In the genomic region with DNA sequence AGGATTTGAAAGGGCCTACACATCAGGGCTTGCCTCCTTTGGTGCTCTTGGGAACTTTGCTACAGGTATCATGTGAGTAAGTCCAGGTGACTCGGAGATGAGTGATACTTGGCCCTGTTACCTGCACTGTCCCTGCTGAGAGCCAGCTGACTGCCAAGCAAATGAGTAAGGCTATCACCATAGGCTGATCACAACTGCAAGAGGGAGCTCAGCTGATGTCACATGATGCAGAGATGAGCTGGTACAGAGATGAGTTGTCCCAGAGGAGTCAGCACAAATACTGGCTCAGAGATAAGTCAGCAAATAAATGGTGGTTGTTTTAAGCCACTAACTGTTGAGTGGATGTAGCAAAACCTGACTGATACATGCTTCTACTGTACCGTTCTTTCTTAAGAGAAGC, we compare ENCODE assay signal across 27 cellular contexts. TPM values are rescaled to one million over a fixed set of nuclear protein-coding genes. Genes with fewer than 3 reads are reported as not detected.
DNase-seq lines count a peak whose midpoint lies in the region; ATAC-seq and TF ChIP-seq lines count a peak whose summit lies in the region.
"Had no signal": no experiment of that assay in that cellular context is flagged by ENCODE, and none has a peak within 500 bp of the region (broad histone marks: within the 10 kb centered on the region; RNA-seq: fewer than 3 reads in every experiment).

No MANE protein-coding gene starts in this region.

- peak overlapping the region; percentile 38 for H3K27ac ChIP-seq in mammary epithelial cell (ENCODE audit: insufficient read depth, low read depth, low read length)
- H3K27ac ChIP-seq: esophagus muscularis mucosa, prostate gland, SJSA1, transverse colon had no signal

- H3K79me2 ChIP-seq in mammary epithelial cell (ENCODE audit: insufficient read depth, low read length): no peaks in the 10 kb centered on the region

- 28% methylated on average over 2 of the region's 2 CpGs for WGBS in mammary epithelial cell (ENCODE audit: low coverage, missing lambda C conversion rate)

- H3K4me3 Mint-ChIP-seq in activated CD4-positive, alpha-beta T cell treated with anti-CD3 and anti-CD28 coated beads, Interleukin-2, amount 10 ng/mL, durations not matched to agents 24 days and 14 days: no peak overlapping the region
- H3K4me3 Mint-ChIP-seq: activated CD8-positive, alpha-beta T cell treated with anti-CD3 and anti-CD28 coated beads for 36 hours; activated T-cell treated with anti-CD3 and anti-CD28 coated beads, Interleukin-2, amount 50 U/mL, for 72 hours; CD4-positive, alpha-beta T cell; H9; neural crest cell; stimulated activated naive CD8-positive, alpha-beta T cell treated with anti-CD3 and anti-CD28 coated beads, Interleukin-15, Interleukin-2, amounts not matched to agents 100 ng/mL and 50 ng/mL, for 24 hours; WTC11 had no signal

- no peaks in the 10 kb centered on the region for H3K9me3 Mint-ChIP-seq in activated CD4-positive, alpha-beta T cell treated with anti-CD3 and anti-CD28 coated beads, Interleukin-2, amount 10 ng/mL, durations not matched to agents 24 days and 14 days
- H3K9me3 Mint-ChIP-seq: activated CD8-positive, alpha-beta T cell treated with anti-CD3 and anti-CD28 coated beads for 36 hours; CD4-positive, alpha-beta T cell; H9; neural crest cell; WTC11 had no signal

- dilution Hi-C loops in mammary epithelial cell (cut with HindIII; ENCODE audit: low sequenced_read_pairs): no loop called here

- H2AFZ ChIP-seq in mammary epithelial cell (ENCODE audit: low read depth, low read length): no peak overlapping the region

- H4K20me1 ChIP-seq in mammary epithelial cell (ENCODE audit: insufficient read depth, low read length): no peaks in the 10 kb centered on the region

- intact Hi-C loops in mammary epithelial cell (cut with micrococcal nuclease): no loop called here
- intact Hi-C loops in activated CD4-positive, alpha-beta T cell treated with anti-CD3 and anti-CD28 coated beads, Interleukin-2, amount 10 ng/mL, durations not matched to agents 24 days and 14 days (cut with micrococcal nuclease): no loop called here

- BruUV-seq in mammary epithelial cell (replicated peaks; lab: Mats Ljungman, UMichigan): no TSS peak

- peak; percentile 53 for DNase-seq in M059J (ENCODE audit: low read depth)
- DNase-seq in mammary epithelial cell: peak; percentile 91
- DNase-seq in kidney glomerular epithelial cell (lab: John Stamatoyannopoulos, UW): peak; percentile 30
- DNase-seq in globus pallidus (ENCODE audit: low spot score): no peak
- DNase-seq in activated effector memory CD4-positive, alpha-beta T cell treated with anti-CD3 and anti-CD28 coated beads, Interleukin-2, amount 50 U/mL, for 16 hours: no peak
- DNase-seq in activated CD4-positive, alpha-beta T cell treated with anti-CD3 and anti-CD28 coated beads, Interleukin-2, amount 10 ng/mL, durations not matched to agents 24 days and 14 days: no peak
- DNase-seq: activated CD8-positive, alpha-beta T cell treated with anti-CD3 and anti-CD28 coated beads for 36 hours; activated T-cell treated with anti-CD3 and anti-CD28 coated beads, Interleukin-2, amount 50 U/mL, for 72 hours; CD4-positive, alpha-beta T cell; H9; NCI-H146; NCI-H2171 treated with DMSO at 0.1 percent for 48 hours; NCI-H69; stimulated activated CD4-positive, alpha-beta T cell treated with anti-CD3 and anti-CD28 coated beads, Interleukin-4, amount 100 ng/mL, for 1 hour; transverse colon had no signal

- H3K4me1 Mint-ChIP-seq in activated CD4-positive, alpha-beta T cell treated with anti-CD3 and anti-CD28 coated beads, Interleukin-2, amount 10 ng/mL, durations not matched to agents 24 days and 14 days: no peaks in the 10 kb centered on the region
- H3K4me1 Mint-ChIP-seq: H9, neural crest cell had no signal

- no peaks in the 10 kb centered on the region for H3K9me3 ChIP-seq in mammary epithelial cell (replicated peaks; ENCODE audit: insufficient read depth, low read length)
- H3K9me3 ChIP-seq: esophagus muscularis mucosa, prostate gland, SJSA1, transverse colon had no signal

- ATAC-seq in GM18867 (IDR thresholded peaks at IDR 0.05; ENCODE audit: unreplicated experiment) (peak; percentile 47), HG03378 (IDR thresholded peaks at IDR 0.05; ENCODE audit: unreplicated experiment) (no peak)
- ATAC-seq: activated CD8-positive, alpha-beta T cell treated with anti-CD3 and anti-CD28 coated beads for 36 hours; activated naive CD4-positive, alpha-beta T cell treated with anti-CD3 and anti-CD28 coated beads, Interleukin-2, amount 50 U/mL, for 72 hours; WTC11 had no signal

- in situ Hi-C loops in mammary epithelial cell (cut with MboI; ENCODE audit: low sequenced_read_pairs in 2 of 2): no loop called here

- CTCF ChIA-PET in mammary epithelial cell (lab: Charles Lee; ENCODE audit: low non-redundant PET): no interaction called here

- H3K4me3 ChIP-seq in mammary epithelial cell (replicated peaks in 1 of 3; ENCODE audit: insufficient read depth in 1 of 3, low read depth in 2 of 3, low read length in 3 of 3): no peak overlapping the region
- H3K4me3 ChIP-seq: esophagus muscularis mucosa, prostate gland, SJSA1, smooth muscle cell, transverse colon had no signal

- H3K27ac Mint-ChIP-seq in activated CD4-positive, alpha-beta T cell treated with anti-CD3 and anti-CD28 coated beads, Interleukin-2, amount 10 ng/mL, durations not matched to agents 24 days and 14 days: no peak overlapping the region
- H3K27ac Mint-ChIP-seq: activated CD8-positive, alpha-beta T cell treated with anti-CD3 and anti-CD28 coated beads for 36 hours; activated naive CD4-positive, alpha-beta T cell treated with anti-CD3 and anti-CD28 coated beads, Interleukin-2, amount 50 U/mL, for 72 hours; activated T-cell treated with anti-CD3 and anti-CD28 coated beads, Interleukin-2, amount 50 U/mL, for 72 hours; CD4-positive, alpha-beta T cell; H9; stimulated activated naive CD8-positive, alpha-beta T cell treated with anti-CD3 and anti-CD28 coated beads, Interleukin-15, Interleukin-2, amounts not matched to agents 100 ng/mL and 50 ng/mL, for 24 hours; WTC11 had no signal

- no peaks in the 10 kb centered on the region for H3K36me3 ChIP-seq in mammary epithelial cell (ENCODE audit: insufficient read depth, low read length)
- H3K36me3 ChIP-seq: esophagus muscularis mucosa, prostate gland, SJSA1, transverse colon had no signal

- H3K4me2 ChIP-seq in mammary epithelial cell (ENCODE audit: insufficient read depth, low read depth, low read length): no peak overlapping the region
- H3K4me2 ChIP-seq: smooth muscle cell had no signal

- TF ChIP-seq CTCF in mammary epithelial cell (conservative IDR thresholded peaks at IDR 0.05 in 1 of 2, IDR thresholded peaks at IDR 0.05 in 1 of 2; ENCODE audit: extremely low read depth in 1 of 2, insufficient read depth in 1 of 2, low read depth in 1 of 2, low read length in 2 of 2): no peak

- H3K4me1 ChIP-seq in mammary epithelial cell (ENCODE audit: insufficient read depth, low read length): peaks cover 15% of the 10 kb centered on the region
- H3K4me1 ChIP-seq: esophagus muscularis mucosa, prostate gland, SJSA1, transverse colon had no signal

- H3K36me3 Mint-ChIP-seq in activated CD4-positive, alpha-beta T cell treated with anti-CD3 and anti-CD28 coated beads, Interleukin-2, amount 10 ng/mL, durations not matched to agents 24 days and 14 days (ENCODE audit: low read depth): no peaks in the 10 kb centered on the region
- H3K36me3 Mint-ChIP-seq: activated naive CD4-positive, alpha-beta T cell treated with anti-CD3 and anti-CD28 coated beads, Interleukin-2, amount 50 U/mL, for 72 hours; WTC11 had no signal

- no peaks in the 10 kb centered on the region for H3K27me3 Mint-ChIP-seq in activated CD4-positive, alpha-beta T cell treated with anti-CD3 and anti-CD28 coated beads, Interleukin-2, amount 10 ng/mL, durations not matched to agents 24 days and 14 days
- H3K27me3 Mint-ChIP-seq: activated CD8-positive, alpha-beta T cell treated with anti-CD3 and anti-CD28 coated beads for 36 hours; CD4-positive, alpha-beta T cell had no signal

- no peak overlapping the region for H3K9ac ChIP-seq in mammary epithelial cell (ENCODE audit: insufficient read depth, low read length)

- H3K27me3 ChIP-seq in mammary epithelial cell (ENCODE audit: insufficient read depth, low read length): no peaks in the 10 kb centered on the region
- H3K27me3 ChIP-seq: transverse colon had no signal

RNA-seq across cellular contexts. Expression of a gene that starts 41.4 kb away (rescaled TPM):
- total RNA-seq in M059J (2014; rRNA removed; shearing (Covaris generic)): 0.12 and 0.54 TPM in 2 replicates
- not detected for total RNA-seq in mammary epithelial cell
- polyA plus RNA-seq in mammary epithelial cell: 0.02 TPM
- not detected for polyA minus RNA-seq in mammary epithelial cell
- total RNA-seq in activated CD4-positive, alpha-beta T cell treated with anti-CD3 and anti-CD28 coated beads, Interleukin-2, amount 10 ng/mL, durations not matched to agents 24 days and 14 days: not detected in 2 replicates
- total RNA-seq: activated CD8-positive, alpha-beta T cell treated with anti-CD3 and anti-CD28 coated beads for 36 hours; activated naive CD4-positive, alpha-beta T cell treated with anti-CD3 and anti-CD28 coated beads, Interleukin-2, amount 50 U/mL, for 72 hours; activated T-cell treated with anti-CD3 and anti-CD28 coated beads, Interleukin-2, amount 50 U/mL, for 72 hours; SJSA1; T-helper 2 cell treated with Interferon-gamma antibody and Interleukin-4, amounts not matched to agents 100 ng/mL and 5 ng/mL, for 36 hours had no signal
- polyA plus RNA-seq: liver had no signal

Comparison
In these comparisons a context has a peak if more than half of its experiments do, and no peak if none do; other contexts are left out.
1. DNase-seq: peak in M059J (single experiment), mammary epithelial cell (single experiment) and kidney glomerular epithelial cell (single experiment); none in globus pallidus (single experiment), activated effector memory CD4-positive, alpha-beta T cell treated with anti-CD3 and anti-CD28 coated beads, Interleukin-2, amount 50 U/mL, for 16 hours (single experiment) and activated CD4-positive, alpha-beta T cell treated with anti-CD3 and anti-CD28 coated beads, Interleukin-2, amount 10 ng/mL, durations not matched to agents 24 days and 14 days (single experiment).